Comparison of ENCODE assay signal across 8 cellular contexts in the genomic region with DNA sequence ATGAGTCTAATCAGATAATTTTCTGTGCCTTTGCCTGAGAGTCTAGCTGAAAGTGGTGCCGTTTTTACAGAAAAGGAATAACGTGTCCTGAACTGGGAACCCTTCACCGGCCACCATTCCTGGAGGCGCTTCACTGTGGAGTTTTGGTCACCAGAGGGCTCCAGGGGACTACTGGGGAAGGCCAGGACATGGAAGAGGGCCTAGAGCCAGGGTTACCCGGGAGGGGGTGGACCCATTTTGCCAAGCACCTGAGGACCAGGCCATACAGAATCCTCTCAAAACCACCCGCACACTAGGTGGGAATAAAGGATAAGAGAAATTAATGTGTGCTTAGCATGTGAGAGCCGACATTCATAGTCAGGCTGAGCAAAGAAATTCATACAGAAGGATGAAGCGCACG.
A peak's percentile ranks its signal among the peaks of the same experiment; 100 is the strongest.
DNase-seq lines count a peak whose midpoint lies in the region; ATAC-seq and TF ChIP-seq lines count a peak whose summit lies in the region.
"Not testable (repeated sequence)": the region's sequence is repeated elsewhere in the genome, so short reads cannot be mapped to it uniquely, and the experiment has no call there.

No MANE protein-coding gene starts in this region.

- TF ChIP-seq CTCF in LNCaP clone FGC (IDR thresholded peaks at IDR 0.05; ENCODE audit: control insufficient read depth, extremely low read depth, insufficient read depth) (peak; percentile 51), brain (conservative IDR thresholded peaks at IDR 0.05) (peak; percentile 40 to 44), heart left ventricle (IDR thresholded peaks at IDR 0.05) (peak in 10 of 12 donors; percentile 22 to 51 (median 39)), liver (IDR thresholded peaks at IDR 0.05; ENCODE audit: low read depth, low read length, missing input control) (peak; percentile 62)

- peak in 3 of 4 donors; percentile 62 to 71 (median 65) for ATAC-seq in heart left ventricle
- ATAC-seq in aorta (ENCODE audit: low FRiP score) = peak; percentile 70

- H3K4me1 ChIP-seq in SJCRH30; heart left ventricle; liver (ENCODE audit: control insufficient read depth in 4 of 4, insufficient read depth in 4 of 4, low read length in 3 of 4); aorta (ENCODE audit: control insufficient read depth in 1 of 2, insufficient read depth in 2 of 2, low read length in 2 of 2): not testable (repeated sequence)

- peak; percentile 87 for TF ChIP-seq RAD21 in liver (IDR thresholded peaks at IDR 0.05)

- not testable (repeated sequence) for H3K27me3 ChIP-seq in SJCRH30; liver (ENCODE audit: control insufficient read depth in 4 of 4, insufficient read depth in 4 of 4, low read length in 3 of 4); aorta (ENCODE audit: control insufficient read depth in 1 of 2, insufficient read depth in 2 of 2, low read length in 1 of 2)
- H3K27me3 ChIP-seq in heart left ventricle = peaks cover 0 to 20% (median 0%) of the 10 kb centered on the region in 9 donors

- DNase-seq in DMS 273 (lab: John Stamatoyannopoulos, UW; ENCODE audit: unreplicated experiment) (peak; percentile 63), SJCRH30 (peak; percentile 21 to 39), heart left ventricle (peak in 1 of 5 donors; percentile 35), pons (ENCODE audit: low spot score) (peak; percentile 76), aorta (peak; percentile 50 to 81)
- DNase-seq in LNCaP clone FGC (ENCODE audit: low read depth) = not testable (repeated sequence)

- not testable (repeated sequence) for H3K27ac ChIP-seq in SJCRH30; heart left ventricle; liver (ENCODE audit: low read depth in 1 of 2, low read length in 2 of 2); aorta (ENCODE audit: low read depth in 1 of 2, low read length in 2 of 2)

- TF ChIP-seq POLR2A in heart left ventricle (IDR thresholded peaks at IDR 0.05) = not testable (repeated sequence)

- H3K36me3 Mint-ChIP-seq in brain = not testable (repeated sequence)

- intact Hi-C loops in heart left ventricle (cut with DNase I) (loop anchor here in 8 of 10 donors (2.0 to 5.0 kb wide), 4 partner anchors 115 to 465 kb away; partner anchors contain the start of gene ALKAL2 (in 3 of the 8)), aorta (cut with DNase I) (loop anchor here (1.0 to 5.0 kb wide), 2 partner anchors 117 to 465 kb away; no protein-coding TSS in a partner anchor)

- H3K9ac ChIP-seq in liver (ENCODE audit: low read depth in 1 of 2, low read length in 2 of 2) = not testable (repeated sequence)

- not testable (repeated sequence) for H3K4me3 ChIP-seq in LNCaP clone FGC (ENCODE audit: low read depth, low read length); SJCRH30; heart left ventricle; liver (ENCODE audit: low read depth in 1 of 3, low read length in 3 of 3); aorta (ENCODE audit: low read length in 2 of 2)

- H3K4me3 Mint-ChIP-seq in brain = not testable (repeated sequence)

- 62 to 71% (median 68%) methylated on average over 9 of the region's 9 CpGs for WGBS in heart left ventricle, 4 donors
- WGBS in liver = 45% methylated on average over 9 of the region's 9 CpGs
- WGBS in aorta, 2 donors = 27 to 46% methylated on average over 9 of the region's 9 CpGs

- peaks cover 15% of the 10 kb centered on the region for H3K4me1 Mint-ChIP-seq in brain

- H3K27me3 Mint-ChIP-seq in brain = not testable (repeated sequence)

- H3K36me3 ChIP-seq in SJCRH30; heart left ventricle; liver (ENCODE audit: control insufficient read depth in 4 of 4, insufficient read depth in 3 of 4, low read depth in 1 of 4, low read length in 3 of 4); aorta (ENCODE audit: control insufficient read depth in 1 of 2, insufficient read depth in 2 of 2, low read length in 1 of 2): not testable (repeated sequence)

- not testable (repeated sequence) for H3K9me3 Mint-ChIP-seq in brain

- not testable (repeated sequence) for H3K9me3 ChIP-seq in SJCRH30 (replicated peaks); heart left ventricle; liver (ENCODE audit: control insufficient read depth in 4 of 4, low read length in 3 of 4); aorta (ENCODE audit: control insufficient read depth, low read length)

- H3K27ac Mint-ChIP-seq in brain = not testable (repeated sequence)

TF ChIP-seq in liver, 16 proteins besides CTCF, POLR2A, EP300 and RAD21:
- peak; percentile 30 for TF ChIP-seq YY1 (IDR thresholded peaks at IDR 0.05)
